ENCODE assay signal across 33 cellular contexts in genomic region chr3:110166791-110167190, GRCh38.
"Had no signal": no experiment of that assay in that cellular context is flagged by ENCODE, and none has a peak within 500 bp of the region (broad histone marks: within the 10 kb centered on the region; RNA-seq: fewer than 3 reads in every experiment).

No MANE protein-coding gene starts in this region.

- H3K27me3 Mint-ChIP-seq: activated CD4-positive, alpha-beta memory T cell treated with anti-CD3 and anti-CD28 coated beads for 36 hours; activated CD4-positive, alpha-beta T cell treated with anti-CD3 and anti-CD28 coated beads for 36 hours; activated CD4-positive, alpha-beta T cell treated with anti-CD3 and anti-CD28 coated beads, Interleukin-2, amount 10 ng/mL, durations not matched to agents 24 days and 14 days; activated CD8-positive, alpha-beta memory T cell treated with anti-CD3 and anti-CD28 coated beads, Interleukin-2, amount 10 ng/mL, durations not matched to agents 7 days and 5 days; activated naive CD4-positive, alpha-beta T cell treated with anti-CD3 and anti-CD28 coated beads, Interleukin-2, amount 50 U/mL, for 24 hours; activated naive CD8-positive, alpha-beta T cell treated with anti-CD3 and anti-CD28 coated beads for 36 hours; activated naive CD8-positive, alpha-beta T cell treated with anti-CD3 and anti-CD28 coated beads, Interleukin-2, amount 50 U/mL, for 24 hours had no signal

- H3K4me1 ChIP-seq: adrenal gland, body of pancreas, breast epithelium, colonic mucosa, esophagus squamous epithelium, gastroesophageal sphincter, heart right ventricle had no signal

- H3K27ac ChIP-seq: adrenal gland, body of pancreas, breast epithelium, cardiac muscle cell, colonic mucosa, epithelial cell of prostate, esophagus squamous epithelium, gastroesophageal sphincter, heart right ventricle, hepatocyte had no signal

- H3K4me1 Mint-ChIP-seq: activated CD4-positive, alpha-beta T cell treated with anti-CD3 and anti-CD28 coated beads for 36 hours; activated CD4-positive, alpha-beta T cell treated with anti-CD3 and anti-CD28 coated beads, Interleukin-2, amount 10 ng/mL, durations not matched to agents 24 days and 14 days; activated CD8-positive, alpha-beta memory T cell treated with anti-CD3 and anti-CD28 coated beads, Interleukin-2, amount 10 ng/mL, durations not matched to agents 7 days and 5 days; activated naive CD8-positive, alpha-beta T cell treated with anti-CD3 and anti-CD28 coated beads for 36 hours; activated naive CD8-positive, alpha-beta T cell treated with anti-CD3 and anti-CD28 coated beads, Interleukin-2, amount 50 U/mL, for 24 hours had no signal

- H3K4me2 ChIP-seq: hepatocyte had no signal

- H3K27ac Mint-ChIP-seq: activated CD4-positive, alpha-beta memory T cell treated with anti-CD3 and anti-CD28 coated beads for 36 hours; activated CD4-positive, alpha-beta T cell treated with anti-CD3 and anti-CD28 coated beads for 36 hours; activated CD4-positive, alpha-beta T cell treated with anti-CD3 and anti-CD28 coated beads, Interleukin-2, amount 10 ng/mL, durations not matched to agents 24 days and 14 days; activated CD8-positive, alpha-beta memory T cell treated with anti-CD3 and anti-CD28 coated beads, Interleukin-2, amount 10 ng/mL, durations not matched to agents 7 days and 5 days; activated CD8-positive, alpha-beta T cell treated with anti-CD3 and anti-CD28 coated beads, Interleukin-2, amount 10 ng/mL, durations not matched to agents 7 days and 5 days; activated naive CD4-positive, alpha-beta T cell treated with anti-CD3 and anti-CD28 coated beads for 36 hours; activated naive CD4-positive, alpha-beta T cell treated with anti-CD3 and anti-CD28 coated beads, Interleukin-2, amount 50 U/mL, for 24 hours; activated naive CD8-positive, alpha-beta T cell treated with anti-CD3 and anti-CD28 coated beads for 36 hours; activated naive CD8-positive, alpha-beta T cell treated with anti-CD3 and anti-CD28 coated beads, Interleukin-2, amount 50 U/mL, for 24 hours; activated T-helper 1 cell treated with anti-CD3 and anti-CD28 coated beads, Interleukin-12 subunit alpha, Interleukin-12 subunit beta, Interleukin-2, Interleukin-4 antibody, amounts not matched to agents 30 ng/mL and 10 ng/mL and 1 ng/mL, durations not matched to agents 14 hours and 24 hours and 36 hours; activated T-helper 2 cell treated with anti-CD3 and anti-CD28 coated beads, Interferon-gamma antibody, Interleukin-2, Interleukin-4, amounts not matched to agents 10 μg/mL and 5 μg/mL and 100 μg/mL, durations not matched to agents 14 hours and 24 hours and 36 hours had no signal

- H3K27me3 ChIP-seq: adrenal gland, body of pancreas, breast epithelium, cardiac muscle cell, colonic mucosa, esophagus squamous epithelium, gastroesophageal sphincter, heart right ventricle, hepatocyte had no signal

- H3K9me3 ChIP-seq: adrenal gland, body of pancreas, breast epithelium, colonic mucosa, esophagus squamous epithelium, gastroesophageal sphincter, heart right ventricle had no signal

- DNase-seq: activated CD4-positive, alpha-beta memory T cell treated with anti-CD3 and anti-CD28 coated beads for 36 hours; activated CD4-positive, alpha-beta T cell treated with anti-CD3 and anti-CD28 coated beads for 36 hours; activated CD4-positive, alpha-beta T cell treated with anti-CD3 and anti-CD28 coated beads, Interleukin-2, amount 10 ng/mL, durations not matched to agents 24 days and 14 days; activated CD4-positive, CD25-positive, alpha-beta regulatory T cell; activated CD4-positive, CD25-positive, alpha-beta regulatory T cell treated with anti-CD3 and anti-CD28 coated beads, Interleukin-2, amount 50 U/mL, for 72 hours; activated CD8-positive, alpha-beta memory T cell treated with anti-CD3 and anti-CD28 coated beads, Interleukin-2, amount 10 ng/mL, durations not matched to agents 7 days and 5 days; activated CD8-positive, alpha-beta memory T cell treated with anti-CD3 and anti-CD28 coated beads, Interleukin-2, amount 50 U/mL, for 4 hours; activated CD8-positive, alpha-beta T cell treated with anti-CD3 and anti-CD28 coated beads, Interleukin-2, amount 10 ng/mL, durations not matched to agents 7 days and 5 days; activated effector memory CD4-positive, alpha-beta T cell treated with anti-CD3 and anti-CD28 coated beads, Interleukin-2, amount 50 U/mL, for 16 hours; activated naive CD4-positive, alpha-beta T cell treated with anti-CD3 and anti-CD28 coated beads for 36 hours; activated naive CD8-positive, alpha-beta T cell treated with anti-CD3 and anti-CD28 coated beads for 36 hours; activated naive CD8-positive, alpha-beta T cell treated with anti-CD3 and anti-CD28 coated beads, Interleukin-2, amount 50 U/mL, for 24 hours; activated T-cell treated with anti-CD3 and anti-CD28 coated beads, Interleukin-2, amount 50 U/mL, for 1 hour; activated T-cell treated with anti-CD3 and anti-CD28 coated beads, Interleukin-2, amount 50 U/mL, for 48 hours; adrenal gland; amygdala; aorta; body of pancreas; central memory CD4-positive, alpha-beta T cell; cerebellar nuclear complex; colonic mucosa; effector CD8-positive, alpha-beta T cell; esophagus squamous epithelium; foreskin melanocyte; heart right ventricle had no signal

- H2AFZ ChIP-seq: hepatocyte had no signal

- H3K9me3 Mint-ChIP-seq: activated CD4-positive, alpha-beta memory T cell treated with anti-CD3 and anti-CD28 coated beads for 36 hours; activated CD4-positive, alpha-beta T cell treated with anti-CD3 and anti-CD28 coated beads, Interleukin-2, amount 10 ng/mL, durations not matched to agents 24 days and 14 days; activated naive CD4-positive, alpha-beta T cell treated with anti-CD3 and anti-CD28 coated beads for 36 hours; activated naive CD4-positive, alpha-beta T cell treated with anti-CD3 and anti-CD28 coated beads, Interleukin-2, amount 50 U/mL, for 24 hours; activated naive CD8-positive, alpha-beta T cell treated with anti-CD3 and anti-CD28 coated beads for 36 hours; activated naive CD8-positive, alpha-beta T cell treated with anti-CD3 and anti-CD28 coated beads, Interleukin-2, amount 50 U/mL, for 24 hours; activated T-helper 1 cell treated with anti-CD3 and anti-CD28 coated beads, Interleukin-12 subunit alpha, Interleukin-12 subunit beta, Interleukin-2, Interleukin-4 antibody, amounts not matched to agents 30 ng/mL and 10 ng/mL and 1 ng/mL, durations not matched to agents 14 hours and 24 hours and 36 hours; activated T-helper 2 cell treated with anti-CD3 and anti-CD28 coated beads, Interferon-gamma antibody, Interleukin-2, Interleukin-4, amounts not matched to agents 10 μg/mL and 5 μg/mL and 100 μg/mL, durations not matched to agents 14 hours and 24 hours and 36 hours had no signal

- H3K36me3 ChIP-seq: adrenal gland, breast epithelium, cardiac muscle cell, colonic mucosa, esophagus squamous epithelium, gastroesophageal sphincter, heart right ventricle had no signal

- H3K4me3 Mint-ChIP-seq: activated CD4-positive, alpha-beta memory T cell treated with anti-CD3 and anti-CD28 coated beads for 36 hours; activated CD4-positive, alpha-beta T cell treated with anti-CD3 and anti-CD28 coated beads for 36 hours; activated CD4-positive, alpha-beta T cell treated with anti-CD3 and anti-CD28 coated beads, Interleukin-2, amount 10 ng/mL, durations not matched to agents 24 days and 14 days; activated CD8-positive, alpha-beta memory T cell treated with anti-CD3 and anti-CD28 coated beads, Interleukin-2, amount 10 ng/mL, durations not matched to agents 7 days and 5 days; activated CD8-positive, alpha-beta T cell treated with anti-CD3 and anti-CD28 coated beads, Interleukin-2, amount 10 ng/mL, durations not matched to agents 7 days and 5 days; activated naive CD4-positive, alpha-beta T cell treated with anti-CD3 and anti-CD28 coated beads for 36 hours; activated naive CD4-positive, alpha-beta T cell treated with anti-CD3 and anti-CD28 coated beads, Interleukin-2, amount 50 U/mL, for 24 hours; activated naive CD8-positive, alpha-beta T cell treated with anti-CD3 and anti-CD28 coated beads for 36 hours; activated naive CD8-positive, alpha-beta T cell treated with anti-CD3 and anti-CD28 coated beads, Interleukin-2, amount 50 U/mL, for 24 hours; activated T-helper 1 cell treated with anti-CD3 and anti-CD28 coated beads, Interleukin-12 subunit alpha, Interleukin-12 subunit beta, Interleukin-2, Interleukin-4 antibody, amounts not matched to agents 30 ng/mL and 10 ng/mL and 1 ng/mL, durations not matched to agents 14 hours and 24 hours and 36 hours had no signal

- H3K79me2 ChIP-seq: hepatocyte had no signal

- H3K36me3 Mint-ChIP-seq: activated CD4-positive, alpha-beta memory T cell treated with anti-CD3 and anti-CD28 coated beads for 36 hours; activated CD8-positive, alpha-beta memory T cell treated with anti-CD3 and anti-CD28 coated beads, Interleukin-2, amount 10 ng/mL, durations not matched to agents 7 days and 5 days; activated naive CD4-positive, alpha-beta T cell treated with anti-CD3 and anti-CD28 coated beads, Interleukin-2, amount 50 U/mL, for 24 hours; activated naive CD8-positive, alpha-beta T cell treated with anti-CD3 and anti-CD28 coated beads for 36 hours had no signal

- H3K4me3 ChIP-seq: adrenal gland, body of pancreas, breast epithelium, cardiac muscle cell, colonic mucosa, esophagus squamous epithelium, gastroesophageal sphincter, heart right ventricle, hepatocyte had no signal

- ATAC-seq: activated CD4-positive, alpha-beta T cell treated with anti-CD3 and anti-CD28 coated beads for 36 hours; activated CD8-positive, alpha-beta memory T cell treated with anti-CD3 and anti-CD28 coated beads, Interleukin-2, amount 10 ng/mL, durations not matched to agents 7 days and 5 days; activated CD8-positive, alpha-beta T cell treated with anti-CD3 and anti-CD28 coated beads, Interleukin-2, amount 10 ng/mL, durations not matched to agents 7 days and 5 days; activated naive CD8-positive, alpha-beta T cell treated with anti-CD3 and anti-CD28 coated beads, Interleukin-2, amount 50 U/mL, for 24 hours; body of pancreas; gastroesophageal sphincter; heart right ventricle had no signal
